In genomic region chr4:30839583-30840520, GRCh38 we compare ENCODE assay signal across 13 cellular contexts.
DNase-seq lines count a peak whose midpoint lies in the region; TF ChIP-seq lines count a peak whose summit lies in the region.
"Had no signal": no experiment of that assay in that cellular context is flagged by ENCODE, and none has a peak within 500 bp of the region (broad histone marks: within the 10 kb centered on the region; RNA-seq: fewer than 3 reads in every experiment).

No MANE protein-coding gene starts in this region.

- CTCF ChIA-PET in MCF 10A (lab: Yijun Ruan, JAX): interaction anchor here (0.7 to 1.2 kb wide), 2 partner anchors 26 to 93 kb away, joined by 3 to 4 read pairs; no protein-coding TSS in a partner anchor

- H3K79me2 ChIP-seq in MM.1S (ENCODE audit: low read length): no peaks in the 10 kb centered on the region

- no peak overlapping the region for H3K4me3 ChIP-seq in breast epithelium
- H3K4me3 ChIP-seq in fibroblast of pulmonary artery (replicated peaks; ENCODE audit: low read depth, low read length): no peak overlapping the region
- no peak overlapping the region for H3K4me3 ChIP-seq in MM.1S (ENCODE audit: low read length)
- H3K4me3 ChIP-seq: heart left ventricle had no signal

- H3K4me1 Mint-ChIP-seq in MCF 10A (ENCODE audit: insufficient read depth, unreplicated experiment): peaks cover 24% of the 10 kb centered on the region
- H3K4me1 Mint-ChIP-seq: central memory CD8-positive, alpha-beta T cell; stimulated activated effector memory CD8-positive, alpha-beta T cell treated with anti-CD3 and anti-CD28 coated beads, Interleukin-12 subunit alpha, Interleukin-12 subunit beta, amount 100 ng/mL, for 72 hours; T-helper 17 cell had no signal

- no peak for TF ChIP-seq POLR2A in breast epithelium (IDR thresholded peaks at IDR 0.05)

- no peaks in the 10 kb centered on the region for H3K9me2 ChIP-seq in MM.1S (replicated peaks; ENCODE audit: insufficient read depth, low read length)

- TF ChIP-seq CTCF in MCF 10A (IDR thresholded peaks at IDR 0.05; ENCODE audit: unreplicated experiment) (no peak), breast epithelium (IDR thresholded peaks at IDR 0.05) (no peak), fibroblast of pulmonary artery (IDR thresholded peaks at IDR 0.05; ENCODE audit: low read length, missing control alignments) (no peak), MM.1S (IDR thresholded peaks at IDR 0.05; ENCODE audit: low read length) (no peak)

- intact Hi-C loops in MCF 10A (cut with micrococcal nuclease) (no loop called here), breast epithelium (cut with DNase I; ENCODE audit: low total_unique reads) (no loop called here)

- H3K9me3 ChIP-seq in breast epithelium: no peaks in the 10 kb centered on the region
- H3K9me3 ChIP-seq in MM.1S (replicated peaks; ENCODE audit: insufficient read depth, low read length): no peaks in the 10 kb centered on the region
- H3K9me3 ChIP-seq: heart left ventricle had no signal

- H4K20me1 ChIP-seq in MM.1S (ENCODE audit: insufficient read depth, low read length): no peaks in the 10 kb centered on the region

- H2AFZ ChIP-seq in MM.1S (ENCODE audit: low read length): no peak overlapping the region

- no peak overlapping the region for H3K9ac ChIP-seq in MM.1S (ENCODE audit: low read length)

- no peaks in the 10 kb centered on the region for H3F3A ChIP-seq in MM.1S (ENCODE audit: insufficient read depth, low read length)

- H3K27me3 ChIP-seq in breast epithelium: no peaks in the 10 kb centered on the region
- H3K27me3 ChIP-seq in MM.1S (replicated peaks; ENCODE audit: insufficient read depth, low read length): no peaks in the 10 kb centered on the region
- H3K27me3 ChIP-seq: heart left ventricle had no signal

- no TSS peak for BruUV-seq in MCF 10A (replicated peaks; lab: Mats Ljungman, UMichigan)

- H3K36me3 ChIP-seq in breast epithelium (no peaks in the 10 kb centered on the region), MM.1S (replicated peaks; ENCODE audit: insufficient read depth, low read length) (no peaks in the 10 kb centered on the region)
- H3K36me3 ChIP-seq: heart left ventricle had no signal

- no peaks in the 10 kb centered on the region for H3K27me3 Mint-ChIP-seq in MCF 10A (ENCODE audit: insufficient read depth, unreplicated experiment)
- H3K27me3 Mint-ChIP-seq: central memory CD8-positive, alpha-beta T cell; T-helper 17 cell had no signal

- H3K4me2 ChIP-seq in MM.1S (ENCODE audit: low read depth, low read length): no peak overlapping the region

- H3K4me3 Mint-ChIP-seq in MCF 10A (ENCODE audit: unreplicated experiment): no peak overlapping the region
- H3K4me3 Mint-ChIP-seq: central memory CD8-positive, alpha-beta T cell; stimulated activated effector memory CD8-positive, alpha-beta T cell treated with anti-CD3 and anti-CD28 coated beads, Interleukin-12 subunit alpha, Interleukin-12 subunit beta, amount 100 ng/mL, for 72 hours; T-helper 17 cell had no signal

- in situ Hi-C loops in SK-MEL-5 (cut with HindIII; ENCODE audit: low pct_unique_long_range_greater_than_20kb, low sequenced_read_pairs): no loop called here

- DNase-seq in MCF 10A (ENCODE audit: unreplicated experiment) (peak; percentile 77), breast epithelium (ENCODE audit: low spot score in 2 of 2) (no peak), SK-MEL-5 (ENCODE audit: low read depth, low spot score) (peak; percentile 14), fibroblast of pulmonary artery (ENCODE audit: low read depth) (peak; percentile 54), superior temporal gyrus (ENCODE audit: extremely low spot score) (peak; percentile 46), NCI-H1436 treated with DMSO at 0.1 percent for 48 hours (lab: John Stamatoyannopoulos, UW) (no peak), GM03348 (ENCODE audit: low spot score) (no peak), MM.1S (no peak)
- DNase-seq: heart left ventricle; stimulated activated CD4-positive, alpha-beta T cell treated with anti-CD3 and anti-CD28 coated beads, Interleukin-12 subunit alpha, Interleukin-12 subunit beta, amount 100 ng/mL, for 4 hours; T-helper 17 cell had no signal

- POLR2A ChIA-PET in MCF 10A (lab: Yijun Ruan, JAX): interaction anchor here (0.6 kb wide), 1 partner anchor 24 kb away, joined by 3 read pairs; no protein-coding TSS in a partner anchor

- no peaks in the 10 kb centered on the region for H3K9me3 Mint-ChIP-seq in MCF 10A (ENCODE audit: unreplicated experiment)

- no peak overlapping the region for H3K27ac ChIP-seq in breast epithelium
- no peak overlapping the region for H3K27ac ChIP-seq in MM.1S (ENCODE audit: low read length)

- no peaks in the 10 kb centered on the region for H3K36me3 Mint-ChIP-seq in MCF 10A (ENCODE audit: insufficient read depth, unreplicated experiment)
- H3K36me3 Mint-ChIP-seq: stimulated activated effector memory CD8-positive, alpha-beta T cell treated with anti-CD3 and anti-CD28 coated beads, Interleukin-12 subunit alpha, Interleukin-12 subunit beta, amount 100 ng/mL, for 72 hours had no signal

- H3K4me1 ChIP-seq in breast epithelium: no peaks in the 10 kb centered on the region
- H3K4me1 ChIP-seq in MM.1S (ENCODE audit: low read length): peaks cover 5% of the 10 kb centered on the region; the same call in 1 of the 2 replicates

- H3K27ac Mint-ChIP-seq in MCF 10A (ENCODE audit: low read depth, unreplicated experiment): no peak overlapping the region
- H3K27ac Mint-ChIP-seq: stimulated activated effector memory CD8-positive, alpha-beta T cell treated with anti-CD3 and anti-CD28 coated beads, Interleukin-12 subunit alpha, Interleukin-12 subunit beta, amount 100 ng/mL, for 72 hours; T-helper 17 cell had no signal

Comparison
In these comparisons a context has a peak if more than half of its experiments do, and no peak if none do; other contexts are left out.
1. DNase-seq: peak in MCF 10A (single experiment), SK-MEL-5 (single experiment), fibroblast of pulmonary artery (single experiment) and superior temporal gyrus (single experiment); none in breast epithelium (0 of 2), NCI-H1436 treated with DMSO at 0.1 percent for 48 hours (single experiment), GM03348 (single experiment) and MM.1S (single experiment).